In genomic region chr15:101114146-101114545, GRCh38 we compare ENCODE assay signal across 20 cellular contexts.
A peak's percentile ranks its signal among the peaks of the same experiment; 100 is the strongest.
DNase-seq lines count a peak whose midpoint lies in the region; ATAC-seq and TF ChIP-seq lines count a peak whose summit lies in the region.
"Had no signal": no experiment of that assay in that cellular context is flagged by ENCODE, and none has a peak within 500 bp of the region (broad histone marks: within the 10 kb centered on the region; RNA-seq: fewer than 3 reads in every experiment).

No MANE protein-coding gene starts in this region.

- H3K4me2 ChIP-seq in BLaER1 treated with 17β-estradiol and CSF1 and Interleukin-3, amounts not matched to agents 10 nM and 100 nM = peak overlapping the region in 9 of 11 experiments; percentile 12 to 92 (median 79); a peak in 11 of 22 replicates
- H3K4me2 ChIP-seq in osteoblast (ENCODE audit: insufficient read depth, low read length) = no peak overlapping the region
- H3K4me2 ChIP-seq: A549, KMS-11 had no signal

- no peaks in the 10 kb centered on the region for H3K27me3 ChIP-seq in BLaER1 treated with 17β-estradiol and CSF1 and Interleukin-3, amounts not matched to agents 10 nM and 100 nM
- no peaks in the 10 kb centered on the region for H3K27me3 ChIP-seq in RWPE2 (ENCODE audit: insufficient read depth, poor library complexity, severe bottlenecking)
- no peaks in the 10 kb centered on the region for H3K27me3 ChIP-seq in osteoblast (ENCODE audit: insufficient read depth, low read length)
- no peaks in the 10 kb centered on the region for H3K27me3 ChIP-seq in naive thymus-derived CD4-positive, alpha-beta T cell (ENCODE audit: control insufficient read depth in 2 of 2, insufficient read depth in 2 of 2, low read length in 2 of 2)

- peak; percentile 65 for DNase-seq in RWPE2 (ENCODE audit: low spot score)
- DNase-seq in islet precursor cell = peak; percentile 45
- peak; percentile 54 for DNase-seq in osteoblast (ENCODE audit: insufficient read length, low spot score, missing footprints)
- DNase-seq in naive thymus-derived CD4-positive, alpha-beta T cell = no peak
- DNase-seq in NK-92 treated with Interleukin-12 subunit alpha and Interleukin-12 subunit beta, amount 100 ng/mL, for 24 hours (lab: John Stamatoyannopoulos, UW) = no peak
- DNase-seq: CD4-positive, CD25-positive, alpha-beta regulatory T cell; DMS79; NCI-H1105; NCI-H2029 treated with DMSO at 0.1 percent for 48 hours; NCI-H2171; NCI-H524 treated with DMSO at 0.1 percent for 48 hours; NCI-H82; OCI-M1; Right ventricle myocardium superior had no signal

- H3K27ac Mint-ChIP-seq in naive thymus-derived CD4-positive, alpha-beta T cell = no peak overlapping the region
- H3K27ac Mint-ChIP-seq: B cell; CD4-positive, CD25-positive, alpha-beta regulatory T cell had no signal

- H3K79me2 ChIP-seq in osteoblast (ENCODE audit: insufficient read depth, low read length) = no peaks in the 10 kb centered on the region

- H3K4me1 ChIP-seq in BLaER1 treated with 17β-estradiol and CSF1 and Interleukin-3, amounts not matched to agents 10 nM and 100 nM = peaks cover 27 to 75% (median 64%) of the 10 kb centered on the region in 10 experiments
- H3K4me1 ChIP-seq in RWPE2 (ENCODE audit: insufficient read depth, poor library complexity, severe bottlenecking) (peaks cover 10% of the 10 kb centered on the region), osteoblast (ENCODE audit: insufficient read depth, low read length) (peaks cover 18% of the 10 kb centered on the region)
- no peaks in the 10 kb centered on the region for H3K4me1 ChIP-seq in naive thymus-derived CD4-positive, alpha-beta T cell (ENCODE audit: control insufficient read depth in 2 of 2, insufficient read depth in 2 of 2, low read length in 2 of 2)
- H3K4me1 ChIP-seq: A549, HAP-1 had no signal

- H3K4me1 Mint-ChIP-seq in naive thymus-derived CD4-positive, alpha-beta T cell = peaks cover 0 to 13% (median 0%) of the 10 kb centered on the region in 7 donors

- H3K9ac ChIP-seq in BLaER1 treated with 17β-estradiol and CSF1 and Interleukin-3, amounts not matched to agents 10 nM and 100 nM = no peak overlapping the region
- H3K9ac ChIP-seq: KMS-11 had no signal

- ATAC-seq in RWPE2 (ENCODE audit: low read depth) = no peak
- no peak for ATAC-seq in GM18858 (IDR thresholded peaks at IDR 0.05; ENCODE audit: unreplicated experiment)
- ATAC-seq in naive thymus-derived CD4-positive, alpha-beta T cell = no peak
- ATAC-seq: A549 had no signal

- H2AFZ ChIP-seq in osteoblast (ENCODE audit: low read length) = no peak overlapping the region

- no peaks in the 10 kb centered on the region for H3K9me3 Mint-ChIP-seq in naive thymus-derived CD4-positive, alpha-beta T cell
- H3K9me3 Mint-ChIP-seq: CD4-positive, CD25-positive, alpha-beta regulatory T cell had no signal

- intact Hi-C loops in naive thymus-derived CD4-positive, alpha-beta T cell (cut with micrococcal nuclease) = no loop called here

- no peaks in the 10 kb centered on the region for H3K36me3 Mint-ChIP-seq in naive thymus-derived CD4-positive, alpha-beta T cell
- H3K36me3 Mint-ChIP-seq: CD4-positive, CD25-positive, alpha-beta regulatory T cell had no signal

- no peak for TF ChIP-seq CTCF in RWPE2 (IDR thresholded peaks at IDR 0.05; ENCODE audit: poor library complexity, severe bottlenecking)
- TF ChIP-seq CTCF in osteoblast (IDR thresholded peaks at IDR 0.05; ENCODE audit: extremely low read depth, low read depth, low read length) = no peak

- peaks cover 0 to 6% (median 0%) of the 10 kb centered on the region in 5 donors for H3K27me3 Mint-ChIP-seq in naive thymus-derived CD4-positive, alpha-beta T cell
- H3K27me3 Mint-ChIP-seq: B cell had no signal

- POLR2A ChIA-PET in naive thymus-derived CD4-positive, alpha-beta T cell (lab: Charles Lee) = no interaction called here

- no peaks in the 10 kb centered on the region for H3K36me3 ChIP-seq in BLaER1 treated with 17β-estradiol and CSF1 and Interleukin-3, amounts not matched to agents 10 nM and 100 nM
- H3K36me3 ChIP-seq in RWPE2 (ENCODE audit: low read depth) (no peaks in the 10 kb centered on the region), osteoblast (ENCODE audit: insufficient read depth, low read length) (no peaks in the 10 kb centered on the region)
- no peaks in the 10 kb centered on the region for H3K36me3 ChIP-seq in naive thymus-derived CD4-positive, alpha-beta T cell (ENCODE audit: control insufficient read depth in 2 of 3, insufficient read depth in 3 of 3, low read length in 3 of 3)
- H3K36me3 ChIP-seq: HAP-1 had no signal

- H3K4me3 ChIP-seq in BLaER1 treated with 17β-estradiol and CSF1 and Interleukin-3, amounts not matched to agents 10 nM and 100 nM = no peak overlapping the region
- H3K4me3 ChIP-seq in RWPE2 (ENCODE audit: severe bottlenecking) (no peak overlapping the region), osteoblast (ENCODE audit: insufficient read depth, low read length) (no peak overlapping the region)
- no peak overlapping the region for H3K4me3 ChIP-seq in naive thymus-derived CD4-positive, alpha-beta T cell (ENCODE audit: low read length)
- H3K4me3 ChIP-seq: A549, HAP-1 had no signal

- H3K4me3 Mint-ChIP-seq in naive thymus-derived CD4-positive, alpha-beta T cell = no peak overlapping the region
- H3K4me3 Mint-ChIP-seq: B cell; CD4-positive, CD25-positive, alpha-beta regulatory T cell had no signal

- H4K20me1 ChIP-seq in BLaER1 treated with 17β-estradiol and CSF1 and Interleukin-3, amounts not matched to agents 10 nM and 100 nM = no peaks in the 10 kb centered on the region
- no peaks in the 10 kb centered on the region for H4K20me1 ChIP-seq in osteoblast (ENCODE audit: insufficient read depth, low read length)

- CTCF ChIA-PET in naive thymus-derived CD4-positive, alpha-beta T cell (lab: Charles Lee) = no interaction called here

- H3K9me3 ChIP-seq in BLaER1 treated with 17β-estradiol and CSF1 and Interleukin-3, amounts not matched to agents 10 nM and 100 nM (replicated peaks in 1 of 11) = no peaks in the 10 kb centered on the region
- H3K9me3 ChIP-seq in RWPE2 (ENCODE audit: severe bottlenecking) (no peaks in the 10 kb centered on the region), osteoblast (ENCODE audit: low read depth, low read length) (no peaks in the 10 kb centered on the region)
- H3K9me3 ChIP-seq in naive thymus-derived CD4-positive, alpha-beta T cell (ENCODE audit: control insufficient read depth in 2 of 3, low read length in 3 of 3) = no peaks in the 10 kb centered on the region
- H3K9me3 ChIP-seq: A549, HAP-1 had no signal

- H3K27ac ChIP-seq in BLaER1 treated with 17β-estradiol and CSF1 and Interleukin-3, amounts not matched to agents 10 nM and 100 nM = peak overlapping the region in 1 of 11 experiments; percentile 75; a peak in 1 of 22 replicates
- H3K27ac ChIP-seq in RWPE2 (ENCODE audit: poor library complexity, severe bottlenecking) (no peak overlapping the region), osteoblast (ENCODE audit: low read depth, low read length) (no peak overlapping the region)
- H3K27ac ChIP-seq in naive thymus-derived CD4-positive, alpha-beta T cell (ENCODE audit: low read depth, low read length) = no peak overlapping the region
- H3K27ac ChIP-seq: A549, KMS-11 had no signal

Comparison
In these comparisons a context has a peak if more than half of its experiments do, and no peak if none do; other contexts are left out.
1. DNase-seq: peak in RWPE2 (single experiment), islet precursor cell (single experiment) and osteoblast (single experiment); none in naive thymus-derived CD4-positive, alpha-beta T cell (0 of 9) and NK-92 treated with Interleukin-12 subunit alpha and Interleukin-12 subunit beta, amount 100 ng/mL, for 24 hours (single experiment).